Comparison of ENCODE assay signal across 8 cellular contexts in genomic region chr7:44072364-44073231, GRCh38. TPM values are rescaled to one million over a fixed set of nuclear protein-coding genes. Genes with fewer than 3 reads are reported as not detected.
DNase-seq lines count a peak whose midpoint lies in the region; ATAC-seq and TF ChIP-seq lines count a peak whose summit lies in the region.

No MANE protein-coding gene starts in this region.

- H3K4me1 Mint-ChIP-seq in activated T-cell treated with anti-CD3 and anti-CD28 coated beads, Interleukin-2, amount 50 U/mL, for 4 hours (ENCODE audit: low read depth): peaks cover 2% of the 10 kb centered on the region
- peaks cover 5% of the 10 kb centered on the region for H3K4me1 Mint-ChIP-seq in neural crest cell

- H3K4me3 Mint-ChIP-seq in activated T-cell treated with anti-CD3 and anti-CD28 coated beads, Interleukin-2, amount 50 U/mL, for 4 hours: no peak overlapping the region
- peak overlapping the region; percentile 73 for H3K4me3 Mint-ChIP-seq in neural crest cell

- H3K9me3 Mint-ChIP-seq in activated T-cell treated with anti-CD3 and anti-CD28 coated beads, Interleukin-2, amount 50 U/mL, for 4 hours: no peaks in the 10 kb centered on the region
- H3K9me3 Mint-ChIP-seq in neural crest cell: no peaks in the 10 kb centered on the region

- peak; percentile 74 for TF ChIP-seq CTCF in GM12872 (IDR thresholded peaks at IDR 0.05; ENCODE audit: insufficient read depth, low read depth, low read length)
- TF ChIP-seq CTCF in neural crest cell (conservative IDR thresholded peaks at IDR 0.05): peak; percentile 67

- peak; percentile 88 for DNase-seq in ACHN
- peak; percentile 48 for DNase-seq in NCI-H446 treated with DMSO at 0.1 percent for 48 hours (lab: John Stamatoyannopoulos, UW)
- peak; percentile 33 for DNase-seq in activated T-cell treated with anti-CD3 and anti-CD28 coated beads, Interleukin-2, amount 50 U/mL, for 4 hours
- DNase-seq in fibroblast of peridontal ligament (ENCODE audit: extremely low read depth): peak; percentile 79
- peak; percentile 61 for DNase-seq in neural crest cell (ENCODE audit: low read depth, low spot score)

- peak; percentile 41 to 53 for ATAC-seq in activated T-cell treated with anti-CD3 and anti-CD28 coated beads, Interleukin-2, amount 50 U/mL, for 4 hours
- ATAC-seq in HG03571 (IDR thresholded peaks at IDR 0.05; ENCODE audit: unreplicated experiment): no peak
- no peak for ATAC-seq in HG03025 (IDR thresholded peaks at IDR 0.05; ENCODE audit: low FRiP score, unreplicated experiment)

- H3K27me3 Mint-ChIP-seq in activated T-cell treated with anti-CD3 and anti-CD28 coated beads, Interleukin-2, amount 50 U/mL, for 4 hours (ENCODE audit: low read depth): no peaks in the 10 kb centered on the region
- H3K27me3 Mint-ChIP-seq in neural crest cell (ENCODE audit: low read depth): peaks cover 10% of the 10 kb centered on the region

- peaks cover 10% of the 10 kb centered on the region for H3K36me3 Mint-ChIP-seq in activated T-cell treated with anti-CD3 and anti-CD28 coated beads, Interleukin-2, amount 50 U/mL, for 4 hours (ENCODE audit: insufficient read depth)
- peaks cover 3% of the 10 kb centered on the region for H3K36me3 Mint-ChIP-seq in neural crest cell (ENCODE audit: low read depth)

- in situ Hi-C loops in ACHN (cut with HindIII; ENCODE audit: low pct_ligation_motif_present, low pct_unique_long_range_greater_than_20kb, low sequenced_read_pairs): no loop called here

- no peak overlapping the region for H3K27ac Mint-ChIP-seq in neural crest cell (ENCODE audit: unreplicated experiment)

RNA-seq across cellular contexts. Expression of gene PGAM2, which starts 7.2 kb away (rescaled TPM):
- under 1 TPM in 1 of 3 donors, not detected in 2; 0.24 TPM for total RNA-seq in activated T-cell treated with anti-CD3 and anti-CD28 coated beads, Interleukin-2, amount 50 U/mL, for 4 hours
- total RNA-seq in neural crest cell: 1.8 and 2.4 TPM in 2 replicates

RNA-seq across cellular contexts. Expression of gene POLM, which starts 9.7 kb away (rescaled TPM):
- 10 to 100 TPM; 33.0 to 45.1 (median 37.7) TPM for total RNA-seq in activated T-cell treated with anti-CD3 and anti-CD28 coated beads, Interleukin-2, amount 50 U/mL, for 4 hours
- 21.5 and 26.0 TPM in 2 replicates for total RNA-seq in neural crest cell

RNA-seq across cellular contexts. Expression of gene DBNL, which starts 28.1 kb away (rescaled TPM):
- total RNA-seq in activated T-cell treated with anti-CD3 and anti-CD28 coated beads, Interleukin-2, amount 50 U/mL, for 4 hours: 100 to 1,000 TPM; 147 to 167 (median 165) TPM
- total RNA-seq in neural crest cell: 74.1 and 74.6 TPM in 2 replicates

RNA-seq across cellular contexts. Expression of gene AEBP1, which starts 31.5 kb away (rescaled TPM):
- total RNA-seq in activated T-cell treated with anti-CD3 and anti-CD28 coated beads, Interleukin-2, amount 50 U/mL, for 4 hours: 10 to 100 TPM; 26.7 to 36.3 (median 35.7) TPM
- total RNA-seq in neural crest cell: 70.5 and 72.6 TPM in 2 replicates

RNA-seq across cellular contexts. Expression of gene POLD2, which starts 50.8 kb away (rescaled TPM):
- 100 to 1,000 TPM; 336 to 373 (median 346) TPM for total RNA-seq in activated T-cell treated with anti-CD3 and anti-CD28 coated beads, Interleukin-2, amount 50 U/mL, for 4 hours
- total RNA-seq in neural crest cell: 159 and 167 TPM in 2 replicates

Comparison
In these comparisons a context has a peak if more than half of its experiments do, and no peak if none do; other contexts are left out.
1. DNase-seq: peak in every context shown above with its lines; median percentile 88 in ACHN; 79 in fibroblast of peridontal ligament; 61 in neural crest cell; 48 in NCI-H446 treated with DMSO at 0.1 percent for 48 hours; 33 in activated T-cell treated with anti-CD3 and anti-CD28 coated beads, Interleukin-2, amount 50 U/mL, for 4 hours.
2. ATAC-seq: peak in activated T-cell treated with anti-CD3 and anti-CD28 coated beads, Interleukin-2, amount 50 U/mL, for 4 hours (2 of 2); none in HG03571 (single experiment) and HG03025 (single experiment).